Comparison of ENCODE assay signal across 8 cellular contexts in genomic region chr10:62079885-62080559, GRCh38.
DNase-seq lines count a peak whose midpoint lies in the region; ATAC-seq and TF ChIP-seq lines count a peak whose summit lies in the region.

No MANE protein-coding gene starts in this region.

- 99% methylated on average over 8 of the region's 8 CpGs for WGBS in mammary epithelial cell (ENCODE audit: low coverage, missing lambda C conversion rate)

- H3K27me3 ChIP-seq in GM06990 (replicated peaks; ENCODE audit: control insufficient read depth, insufficient read depth, low read length) (no peaks in the 10 kb centered on the region), mammary epithelial cell (ENCODE audit: insufficient read depth, low read length) (no peaks in the 10 kb centered on the region)

- peaks cover 51% of the 10 kb centered on the region for H3K4me1 ChIP-seq in mammary epithelial cell (ENCODE audit: insufficient read depth, low read length)

- TSS peak; percentile 73 for BruUV-seq in mammary epithelial cell (replicated peaks; lab: Mats Ljungman, UMichigan)

- no peak overlapping the region for H2AFZ ChIP-seq in mammary epithelial cell (ENCODE audit: low read depth, low read length)

- H3K9me3 ChIP-seq in mammary epithelial cell (replicated peaks; ENCODE audit: insufficient read depth, low read length): no peaks in the 10 kb centered on the region

- peak; percentile 54 for ATAC-seq in HG03095 (IDR thresholded peaks at IDR 0.05; ENCODE audit: unreplicated experiment)

- no peak overlapping the region for H3K4me2 ChIP-seq in mammary epithelial cell (ENCODE audit: insufficient read depth, low read depth, low read length)

- H3K9ac ChIP-seq in mammary epithelial cell (ENCODE audit: insufficient read depth, low read length): no peak overlapping the region

- no peak for TF ChIP-seq CTCF in GM06990 (IDR thresholded peaks at IDR 0.05; ENCODE audit: insufficient read depth, low read length, poor library complexity, severe bottlenecking)
- TF ChIP-seq CTCF in mammary epithelial cell (conservative IDR thresholded peaks at IDR 0.05 in 1 of 2, IDR thresholded peaks at IDR 0.05 in 1 of 2; ENCODE audit: extremely low read depth in 1 of 2, insufficient read depth in 1 of 2, low read depth in 1 of 2, low read length in 2 of 2): no peak

- in situ Hi-C loops in mammary epithelial cell (cut with MboI; ENCODE audit: low sequenced_read_pairs in 2 of 2): no loop called here

- intact Hi-C loops in mammary epithelial cell (cut with micrococcal nuclease): loop anchor here (2.0 to 5.0 kb wide), 2 partner anchors 177 to 302 kb away; no protein-coding TSS in a partner anchor

- peak; percentile 44 for DNase-seq in GM06990 (ENCODE audit: extremely low read depth, insufficient read length)
- DNase-seq in GM19240 (ENCODE audit: insufficient read length, low spot score): peak; percentile 26
- no peak for DNase-seq in mammary epithelial cell
- DNase-seq in mesenteric fat pad (ENCODE audit: low spot score): no peak
- no peak for DNase-seq in epidermal melanocyte (ENCODE audit: insufficient read length, low spot score)
- DNase-seq in SW480 (ENCODE audit: low spot score): no peak
- no peak for DNase-seq in globus pallidus (ENCODE audit: low spot score)

- H3K27ac ChIP-seq in mammary epithelial cell (ENCODE audit: insufficient read depth, low read depth, low read length): no peak overlapping the region

- CTCF ChIA-PET in mammary epithelial cell (lab: Charles Lee; ENCODE audit: low non-redundant PET): no interaction called here

- H3K4me3 ChIP-seq in GM06990 (replicated peaks; ENCODE audit: low read depth, low read length): 0 out of 2 replicates have a peak overlapping the region, but pooled peaks have one; percentile 20
- H3K4me3 ChIP-seq in mammary epithelial cell (replicated peaks in 1 of 3; ENCODE audit: insufficient read depth in 1 of 3, low read depth in 2 of 3, low read length in 3 of 3): no peak overlapping the region

- peaks cover 3% of the 10 kb centered on the region for H3K79me2 ChIP-seq in mammary epithelial cell (ENCODE audit: insufficient read depth, low read length)

- dilution Hi-C loops in mammary epithelial cell (cut with HindIII; ENCODE audit: low sequenced_read_pairs): loop anchor here (25.0 kb wide), 1 partner anchor 307 kb away; no protein-coding TSS in a partner anchor

- no peaks in the 10 kb centered on the region for H4K20me1 ChIP-seq in mammary epithelial cell (ENCODE audit: insufficient read depth, low read length)

- peaks cover 9% of the 10 kb centered on the region for H3K36me3 ChIP-seq in GM06990 (ENCODE audit: control insufficient read depth, insufficient read depth, low read length)
- H3K36me3 ChIP-seq in mammary epithelial cell (ENCODE audit: insufficient read depth, low read length): no peaks in the 10 kb centered on the region

Comparison
In these comparisons a context has a peak if more than half of its experiments do, and no peak if none do; other contexts are left out.
1. DNase-seq: peak in GM06990 (single experiment) and GM19240 (single experiment); none in mammary epithelial cell (single experiment), mesenteric fat pad (single experiment), epidermal melanocyte (single experiment), SW480 (single experiment) and globus pallidus (single experiment).